21 cellular contexts compared by ENCODE assay signal in genomic region chr2:119433636-119434327, GRCh38. TPM values are rescaled to one million over a fixed set of nuclear protein-coding genes. Genes with fewer than 3 reads are reported as not detected.
DNase-seq lines count a peak whose midpoint lies in the region; ATAC-seq and TF ChIP-seq lines count a peak whose summit lies in the region.
"Had no signal": no experiment of that assay in that cellular context is flagged by ENCODE, and none has a peak within 500 bp of the region (broad histone marks: within the 10 kb centered on the region; RNA-seq: fewer than 3 reads in every experiment).

No MANE protein-coding gene starts in this region.

- H3K27me3 ChIP-seq in PC-3 (ENCODE audit: low read length) = peaks cover 8% of the 10 kb centered on the region; the same call in 1 of the 2 replicates
- H3K27me3 ChIP-seq: tibial nerve had no signal

- H3K4me3 ChIP-seq in PC-3 (ENCODE audit: low read length) = no peak overlapping the region
- H3K4me3 ChIP-seq: SJSA1, tibial nerve had no signal

- peak overlapping the region; percentile 88 for H3K4me3 Mint-ChIP-seq in type B pancreatic cell
- H3K4me3 Mint-ChIP-seq: activated B cell treated with CpG ODN at 0.5 μM for 24 hours; activated CD8-positive, alpha-beta T cell treated with anti-CD3 and anti-CD28 coated beads, Interleukin-2, amount 10 ng/mL, durations not matched to agents 7 days and 5 days; stimulated activated memory B cell treated with anti-CD40 and anti-IgM and Interleukin-4, amounts not matched to agents 10 μg/mL and 1 μg/mL and 100 μg/mL, for 72 hours had no signal

- H3K4me1 Mint-ChIP-seq in type B pancreatic cell (ENCODE audit: unreplicated experiment) = peaks cover 45% of the 10 kb centered on the region

- H3K79me2 ChIP-seq in PC-3 (ENCODE audit: low read length) = no peaks in the 10 kb centered on the region

- H3K27ac Mint-ChIP-seq in type B pancreatic cell = peak overlapping the region; percentile 71
- H3K27ac Mint-ChIP-seq: activated B cell treated with CpG ODN at 0.5 μM for 24 hours; activated CD8-positive, alpha-beta T cell treated with anti-CD3 and anti-CD28 coated beads, Interleukin-2, amount 10 ng/mL, durations not matched to agents 7 days and 5 days; activated naive CD4-positive, alpha-beta T cell treated with anti-CD3 and anti-CD28 coated beads, Interleukin-2, amount 50 U/mL, for 72 hours; naive thymus-derived CD8-positive, alpha-beta T cell; stimulated activated memory B cell treated with anti-CD40 and anti-IgM and Interleukin-4, amounts not matched to agents 10 μg/mL and 1 μg/mL and 100 μg/mL, for 72 hours had no signal

- H3K9me3 ChIP-seq in PC-3 (ENCODE audit: low read length) = no peaks in the 10 kb centered on the region
- H3K9me3 ChIP-seq: tibial nerve had no signal

- TF ChIP-seq CTCF in type B pancreatic cell (conservative IDR thresholded peaks at IDR 0.05) (no peak), PC-3 (conservative IDR thresholded peaks at IDR 0.05; ENCODE audit: low read depth, low read length) (no peak)

- peaks cover 8% of the 10 kb centered on the region for H3K36me3 Mint-ChIP-seq in type B pancreatic cell
- H3K36me3 Mint-ChIP-seq: activated naive CD4-positive, alpha-beta T cell treated with anti-CD3 and anti-CD28 coated beads, Interleukin-2, amount 50 U/mL, for 72 hours; brain; naive thymus-derived CD8-positive, alpha-beta T cell; stimulated activated memory B cell treated with anti-CD40 and anti-IgM and Interleukin-4, amounts not matched to agents 10 μg/mL and 1 μg/mL and 100 μg/mL, for 72 hours had no signal

- H3K9ac ChIP-seq in PC-3 (ENCODE audit: low read length) = no peak overlapping the region

- H3K9me3 Mint-ChIP-seq in type B pancreatic cell = no peaks in the 10 kb centered on the region
- H3K9me3 Mint-ChIP-seq: activated B cell treated with CpG ODN at 0.5 μM for 24 hours; activated naive CD4-positive, alpha-beta T cell treated with anti-CD3 and anti-CD28 coated beads, Interleukin-2, amount 50 U/mL, for 72 hours; stimulated activated memory B cell treated with anti-CD40 and anti-IgM and Interleukin-4, amounts not matched to agents 10 μg/mL and 1 μg/mL and 100 μg/mL, for 72 hours had no signal

- no peaks in the 10 kb centered on the region for H3F3A ChIP-seq in PC-3 (ENCODE audit: low read length, unreplicated experiment)

- ATAC-seq in esophagus mucosa (peak; percentile 6), HG03571 (IDR thresholded peaks at IDR 0.05; ENCODE audit: unreplicated experiment) (no peak), HG03196 (IDR thresholded peaks at IDR 0.05; ENCODE audit: unreplicated experiment) (no peak), PC-3 (no peak)
- ATAC-seq: activated CD8-positive, alpha-beta T cell treated with anti-CD3 and anti-CD28 coated beads, Interleukin-2, amount 10 ng/mL, durations not matched to agents 7 days and 5 days; activated naive CD4-positive, alpha-beta T cell treated with anti-CD3 and anti-CD28 coated beads, Interleukin-2, amount 50 U/mL, for 72 hours; naive thymus-derived CD8-positive, alpha-beta T cell; stimulated activated memory B cell treated with anti-CD40 and anti-IgM and Interleukin-4, amounts not matched to agents 10 μg/mL and 1 μg/mL and 100 μg/mL, for 72 hours had no signal

- no peaks in the 10 kb centered on the region for H3K9me2 ChIP-seq in PC-3 (replicated peaks; ENCODE audit: low read length)

- DNase-seq in HuH-7 (ENCODE audit: low spot score) = peak; percentile 68
- peak; percentile 76 for DNase-seq in mucosa of gallbladder (ENCODE audit: low spot score)
- no peak for DNase-seq in type B pancreatic cell (ENCODE audit: extremely low spot score, unreplicated experiment)
- DNase-seq in PC-3 = no peak
- DNase-seq: activated B cell treated with CpG ODN at 0.5 μM for 24 hours; activated CD8-positive, alpha-beta T cell treated with anti-CD3 and anti-CD28 coated beads, Interleukin-2, amount 10 ng/mL, durations not matched to agents 7 days and 5 days; dermis blood vessel endothelial cell; naive thymus-derived CD8-positive, alpha-beta T cell; NCI-H1436 treated with DMSO at 0.1 percent for 48 hours; NCI-H774; T-helper 2 cell had no signal

- CTCF ChIA-PET in PC-3 (lab: Charles Lee) = no interaction called here

- no peaks in the 10 kb centered on the region for H4K20me1 ChIP-seq in PC-3 (ENCODE audit: low read length)

- BruUV-seq in PC-3 (replicated peaks; lab: Mats Ljungman, UMichigan) = no TSS peak

- no peaks in the 10 kb centered on the region for H3K36me3 ChIP-seq in PC-3 (ENCODE audit: low read depth, low read length)
- H3K36me3 ChIP-seq: SJSA1 had no signal

- intact Hi-C loops in PC-3 (cut with micrococcal nuclease) = no loop called here

- no peak overlapping the region for H3K27ac ChIP-seq in PC-3 (ENCODE audit: low read length)
- H3K27ac ChIP-seq: SJSA1 had no signal

- H3K27me3 Mint-ChIP-seq in type B pancreatic cell = peaks cover 5% of the 10 kb centered on the region

- POLR2A ChIA-PET in PC-3 (lab: Charles Lee; ENCODE audit: unreplicated experiment) = no interaction called here

- no peak overlapping the region for H3K4me2 ChIP-seq in PC-3 (ENCODE audit: low read length)

- H2AFZ ChIP-seq in PC-3 (ENCODE audit: low read length) = no peak overlapping the region

- peaks cover 5% of the 10 kb centered on the region; the same call in 1 of the 2 replicates for H3K4me1 ChIP-seq in PC-3 (ENCODE audit: insufficient read depth, low read length)

RNA-seq across cellular contexts. Expression of gene TMEM37, which starts 2.1 kb away (rescaled TPM):
- total RNA-seq in esophagus mucosa (6.0 TPM), mucosa of gallbladder (149 TPM), type B pancreatic cell (ENCODE audit: low replicate concordance) (11.8 and 16.4 TPM in 2 replicates), PC-3 (2014; rRNA removed) (0.26 and 0.40 TPM in 2 replicates)
- total RNA-seq: activated CD8-positive, alpha-beta T cell treated with anti-CD3 and anti-CD28 coated beads, Interleukin-2, amount 10 ng/mL, durations not matched to agents 7 days and 5 days; activated naive CD4-positive, alpha-beta T cell treated with anti-CD3 and anti-CD28 coated beads, Interleukin-2, amount 50 U/mL, for 72 hours; Daoy; MCF 10A; SJSA1 had no signal

Comparison
In these comparisons a context has a peak if more than half of its experiments do, and no peak if none do; other contexts are left out.
1. DNase-seq: peak in HuH-7 (single experiment) and mucosa of gallbladder (single experiment); none in type B pancreatic cell (single experiment) and PC-3 (single experiment).